8 cellular contexts compared by ENCODE assay signal in genomic region chr2:65436169-65436824, GRCh38. TPM values are rescaled to one million over a fixed set of nuclear protein-coding genes. Genes with fewer than 3 reads are reported as not detected.
DNase-seq lines count a peak whose midpoint lies in the region; ATAC-seq and TF ChIP-seq lines count a peak whose summit lies in the region.

No MANE protein-coding gene starts in this region.

- DNase-seq in CD14-positive monocyte (ENCODE audit: low spot score): peak; percentile 86
- DNase-seq in NCI-H460 (ENCODE audit: extremely low read depth, low read depth): peak; percentile 94
- peak; percentile 2 to 8 for DNase-seq in activated CD4-positive, alpha-beta T cell treated with anti-CD3 and anti-CD28 coated beads, Interleukin-2, amount 50 U/mL, for 4 hours
- peak; percentile 17 to 33 (median 19) for DNase-seq in effector memory CD8-positive, alpha-beta T cell
- peak; percentile 91 for DNase-seq in lung (ENCODE audit: low spot score)

- peaks cover 0 to 8% (median 3%) of the 10 kb centered on the region in 7 donors for H3K9me3 Mint-ChIP-seq in CD14-positive monocyte
- H3K9me3 Mint-ChIP-seq in effector memory CD8-positive, alpha-beta T cell: no peaks in the 10 kb centered on the region
- no peaks in the 10 kb centered on the region for H3K9me3 Mint-ChIP-seq in stimulated activated memory B cell treated with anti-CD40 and anti-IgM and Interleukin-4, amounts not matched to agents 10 μg/mL and 1 μg/mL and 100 μg/mL, for 72 hours

- WGBS in lung, 2 donors: 0% methylated on average over 50 to 65 of the region's 65 CpGs

- no peak for TF ChIP-seq CTCF in CD14-positive monocyte (IDR thresholded peaks at IDR 0.05)
- TF ChIP-seq CTCF in lung (IDR thresholded peaks at IDR 0.05; ENCODE audit: control extremely low read depth, extremely low read depth): no peak

- H3K4me3 Mint-ChIP-seq in CD14-positive monocyte: peak overlapping the region; percentile 98 to 99
- peak overlapping the region; percentile 92 to 98 for H3K4me3 Mint-ChIP-seq in effector memory CD8-positive, alpha-beta T cell
- H3K4me3 Mint-ChIP-seq in stimulated activated memory B cell treated with anti-CD40 and anti-IgM and Interleukin-4, amounts not matched to agents 10 μg/mL and 1 μg/mL and 100 μg/mL, for 72 hours: peak overlapping the region; percentile 91

- ATAC-seq in HG03342 (IDR thresholded peaks at IDR 0.05; ENCODE audit: unreplicated experiment): peak; percentile 32
- ATAC-seq in effector memory CD8-positive, alpha-beta T cell (replicated peaks): peak; percentile 22
- peak; percentile 59 for ATAC-seq in lung (ENCODE audit: insufficient read depth, low FRiP score)
- peak; percentile 34 for ATAC-seq in stimulated activated memory B cell treated with anti-CD40 and anti-IgM and Interleukin-4, amounts not matched to agents 10 μg/mL and 1 μg/mL and 100 μg/mL, for 72 hours

- H3K27me3 Mint-ChIP-seq in CD14-positive monocyte (ENCODE audit: low read depth in 3 of 3): peaks cover 47 to 67% (median 49%) of the 10 kb centered on the region in 3 donors
- H3K27me3 Mint-ChIP-seq in effector memory CD8-positive, alpha-beta T cell: peaks cover 18 to 46% of the 10 kb centered on the region in 2 donors
- peaks cover 65% of the 10 kb centered on the region for H3K27me3 Mint-ChIP-seq in stimulated activated memory B cell treated with anti-CD40 and anti-IgM and Interleukin-4, amounts not matched to agents 10 μg/mL and 1 μg/mL and 100 μg/mL, for 72 hours

- H3K27ac Mint-ChIP-seq in CD14-positive monocyte: peak overlapping the region; percentile 94 to 99 (median 99)
- H3K27ac Mint-ChIP-seq in effector memory CD8-positive, alpha-beta T cell: peak overlapping the region in 1 of 2 donors; percentile 25
- peak overlapping the region; percentile 61 for H3K27ac Mint-ChIP-seq in stimulated activated memory B cell treated with anti-CD40 and anti-IgM and Interleukin-4, amounts not matched to agents 10 μg/mL and 1 μg/mL and 100 μg/mL, for 72 hours

- H3K4me1 ChIP-seq in lung (ENCODE audit: control insufficient read depth in 2 of 2, insufficient read depth in 2 of 2, low read length in 2 of 2): no peaks in the 10 kb centered on the region

- peak overlapping the region; percentile 41 for H3K4me3 ChIP-seq in lung

- no peaks in the 10 kb centered on the region for H3K36me3 ChIP-seq in lung (ENCODE audit: control insufficient read depth in 2 of 2, insufficient read depth in 2 of 2, low read length in 2 of 2)

- H3K4me1 Mint-ChIP-seq in CD14-positive monocyte: peaks cover 23% of the 10 kb centered on the region
- peaks cover 19 to 26% of the 10 kb centered on the region in 2 donors for H3K4me1 Mint-ChIP-seq in effector memory CD8-positive, alpha-beta T cell (ENCODE audit: low read depth in 2 of 2)
- peaks cover 46% of the 10 kb centered on the region for H3K4me1 Mint-ChIP-seq in stimulated activated memory B cell treated with anti-CD40 and anti-IgM and Interleukin-4, amounts not matched to agents 10 μg/mL and 1 μg/mL and 100 μg/mL, for 72 hours

- intact Hi-C loops in CD14-positive monocyte (cut with micrococcal nuclease): loop anchor here (10.0 kb wide), 3 partner anchors 71 to 371 kb away; no protein-coding TSS in a partner anchor

- no peaks in the 10 kb centered on the region for H3K27me3 ChIP-seq in lung (ENCODE audit: control insufficient read depth, insufficient read depth)

- H3K9me3 ChIP-seq in lung (ENCODE audit: control insufficient read depth in 2 of 2, insufficient read depth in 1 of 2, low read length in 1 of 2): no peaks in the 10 kb centered on the region

- H3K27ac ChIP-seq in lung (ENCODE audit: low read depth in 1 of 2, low read length in 1 of 2): peak overlapping the region; percentile 95 to 98

- TF ChIP-seq POLR2A in GM19193 (IDR thresholded peaks at IDR 0.05; ENCODE audit: extremely low read depth, insufficient read depth, insufficient read length): peak; percentile 29

- peaks cover 0 to 13% of the 10 kb centered on the region in 2 donors for H3K36me3 Mint-ChIP-seq in CD14-positive monocyte
- peaks cover 15% of the 10 kb centered on the region for H3K36me3 Mint-ChIP-seq in effector memory CD8-positive, alpha-beta T cell (ENCODE audit: insufficient read depth)
- no peaks in the 10 kb centered on the region for H3K36me3 Mint-ChIP-seq in stimulated activated memory B cell treated with anti-CD40 and anti-IgM and Interleukin-4, amounts not matched to agents 10 μg/mL and 1 μg/mL and 100 μg/mL, for 72 hours

RNA-seq across cellular contexts. Expression of gene SPRED2, which starts 3.9 kb away (rescaled TPM):
- under 1 TPM; 0.20 to 0.33 TPM for polyA plus RNA-seq in CD14-positive monocyte
- 20.4 and 23.5 TPM in 2 replicates for total RNA-seq in NCI-H460 (2014; rRNA removed; shearing (Covaris generic))
- 11.5 and 24.0 TPM in 2 replicates for polyA plus RNA-seq in NCI-H460 (2014; cell fraction: nucleus; rRNA removed)
- total RNA-seq in lung: 10 to 100 TPM; 18.7 to 36.4 TPM
- polyA plus RNA-seq in lung: 10 to 100 TPM; 11.7 to 20.4 TPM

Comparison
In these comparisons a context has a peak if more than half of its experiments do, and no peak if none do; other contexts are left out.
1. Peak in every context shown above with its lines: DNase-seq, ATAC-seq, H3K4me3 ChIP-seq and H3K27ac ChIP-seq.
2. DNase-seq: peak in every context shown above with its lines; median percentile 94 in NCI-H460; 91 in lung; 86 in CD14-positive monocyte; 19 in effector memory CD8-positive, alpha-beta T cell; 5 in activated CD4-positive, alpha-beta T cell treated with anti-CD3 and anti-CD28 coated beads, Interleukin-2, amount 50 U/mL, for 4 hours.